In genomic region chr11:61479360-61480058, GRCh38 we compare ENCODE assay signal across 5 cellular contexts. TPM values are rescaled to one million over a fixed set of nuclear protein-coding genes. Genes with fewer than 3 reads are reported as not detected.
"Had no signal": no experiment of that assay in that cellular context is flagged by ENCODE, and none has a peak within 500 bp of the region (broad histone marks: within the 10 kb centered on the region; RNA-seq: fewer than 3 reads in every experiment).

No MANE protein-coding gene starts in this region.

RNA-seq across cellular contexts. Expression of gene LRRC10B, which starts 29.0 kb away (rescaled TPM):
- total RNA-seq: fibroblast of villous mesenchyme, foreskin keratinocyte, lung microvascular endothelial cell, myocyte had no signal
- polyA plus RNA-seq: immature natural killer cell had no signal
